Comparison of ENCODE assay signal across 26 cellular contexts in genomic region chr11:2564588-2565440, GRCh38.
DNase-seq lines count a peak whose midpoint lies in the region; ATAC-seq and TF ChIP-seq lines count a peak whose summit lies in the region.
"Had no signal": no experiment of that assay in that cellular context is flagged by ENCODE, and none has a peak within 500 bp of the region (broad histone marks: within the 10 kb centered on the region; RNA-seq: fewer than 3 reads in every experiment).

No MANE protein-coding gene starts in this region.

- H3K27ac ChIP-seq in hepatocyte, result peak overlapping the region; percentile 63
- no peak overlapping the region for H3K27ac ChIP-seq in psoas muscle
- H3K27ac ChIP-seq in brain microvascular endothelial cell, result no peak overlapping the region
- H3K27ac ChIP-seq: epithelial cell of prostate, VCaP had no signal

- 90% methylated on average over 16 of the region's 16 CpGs for WGBS in hepatocyte (ENCODE audit: low lambda C conversion rate, missing lambda C conversion rate)
- WGBS in psoas muscle, 3 donors, result 73 to 81% (median 75%) methylated on average over 16 of the region's 16 CpGs

- no peaks in the 10 kb centered on the region for H3K79me2 ChIP-seq in hepatocyte

- in situ Hi-C loops in brain microvascular endothelial cell (cut with HindIII; ENCODE audit: low pct_ligation_motif_present, low sequenced_read_pairs), result no loop called here

- H3K27ac Mint-ChIP-seq in CD14-positive monocyte (peak overlapping the region in 4 of 7 donors; percentile 19 to 43 (median 24)), T-helper 17 cell (peak overlapping the region; percentile 43)
- H3K27ac Mint-ChIP-seq: activated naive CD8-positive, alpha-beta T cell treated with anti-CD3 and anti-CD28 coated beads, Interleukin-2, amount 50 U/mL, for 24 hours; H9 had no signal

- H3K4me3 ChIP-seq in hepatocyte, result no peak overlapping the region
- no peak overlapping the region for H3K4me3 ChIP-seq in psoas muscle
- H3K4me3 ChIP-seq in brain microvascular endothelial cell (ENCODE audit: low read depth, low read length), result no peak overlapping the region
- H3K4me3 ChIP-seq: body of pancreas, MG63 had no signal

- H3K9me3 ChIP-seq in T-helper 17 cell (ENCODE audit: control insufficient read depth, low read length, poor library complexity, severe bottlenecking) (no peaks in the 10 kb centered on the region), hepatocyte (ENCODE audit: low read depth) (no peaks in the 10 kb centered on the region), psoas muscle (no peaks in the 10 kb centered on the region)
- H3K9me3 ChIP-seq: body of pancreas, MG63, SK-N-SH had no signal

- peak; percentile 37 for DNase-seq in CD14-positive monocyte (ENCODE audit: low spot score)
- peak in 1 of 3 donors; percentile 3 for DNase-seq in T-helper 17 cell
- DNase-seq in hepatocyte (ENCODE audit: low spot score), result no peak
- peak; percentile 8 to 43 for DNase-seq in psoas muscle
- no peak for DNase-seq in brain microvascular endothelial cell
- no peak for DNase-seq in stimulated activated CD8-positive, alpha-beta memory T cell treated with anti-CD3 and anti-CD28 coated beads, Interleukin-4, amount 100 ng/mL, for 48 hours
- no peak for DNase-seq in cerebellum (ENCODE audit: low spot score)
- DNase-seq: ACHN; activated CD4-positive, alpha-beta T cell treated with anti-CD3 and anti-CD28 coated beads for 4 hours; activated gamma-delta T cell; activated naive CD8-positive, alpha-beta T cell treated with anti-CD3 and anti-CD28 coated beads, Interleukin-2, amount 50 U/mL, for 24 hours; activated T-cell treated with anti-CD3 and anti-CD28 coated beads, Interleukin-2, amount 50 U/mL, for 1 hour; DMS79; effector CD4-positive, alpha-beta T cell; GDM1; H9; MG63; NCI-H1417 treated with DMSO at 0.1 percent for 48 hours; NCI-H774; SK-N-SH; small intestine; stimulated activated CD4-positive, alpha-beta T cell treated with anti-CD3 and anti-CD28 coated beads, Interleukin-1b, Interleukin-23, amount 100 ng/mL, for 48 hours had no signal

- H3K9me2 ChIP-seq in hepatocyte (replicated peaks; ENCODE audit: insufficient read depth), result no peaks in the 10 kb centered on the region
- H3K9me2 ChIP-seq: SK-N-SH had no signal

- peaks cover 0 to 4% (median 0%) of the 10 kb centered on the region in 7 donors for H3K9me3 Mint-ChIP-seq in CD14-positive monocyte
- H3K9me3 Mint-ChIP-seq: activated naive CD8-positive, alpha-beta T cell treated with anti-CD3 and anti-CD28 coated beads, Interleukin-2, amount 50 U/mL, for 24 hours had no signal

- H3K27me3 Mint-ChIP-seq in CD14-positive monocyte (ENCODE audit: low read depth in 3 of 3), result peaks cover 0 to 2% (median 1%) of the 10 kb centered on the region in 3 donors
- no peaks in the 10 kb centered on the region for H3K27me3 Mint-ChIP-seq in T-helper 17 cell
- H3K27me3 Mint-ChIP-seq: activated naive CD8-positive, alpha-beta T cell treated with anti-CD3 and anti-CD28 coated beads, Interleukin-2, amount 50 U/mL, for 24 hours had no signal

- H3K36me3 Mint-ChIP-seq in CD14-positive monocyte, result peaks cover 19 to 22% of the 10 kb centered on the region in 2 donors
- no peaks in the 10 kb centered on the region for H3K36me3 Mint-ChIP-seq in T-helper 17 cell (ENCODE audit: low read depth)

- TF ChIP-seq CTCF in CD14-positive monocyte (IDR thresholded peaks at IDR 0.05) (no peak), hepatocyte (IDR thresholded peaks at IDR 0.05; ENCODE audit: poor library complexity) (no peak), psoas muscle (IDR thresholded peaks at IDR 0.05) (no peak), brain microvascular endothelial cell (IDR thresholded peaks at IDR 0.05; ENCODE audit: low read depth, low read length, missing control alignments) (no peak)

- H3K4me3 Mint-ChIP-seq in CD14-positive monocyte, result no peak overlapping the region
- no peak overlapping the region for H3K4me3 Mint-ChIP-seq in T-helper 17 cell
- H3K4me3 Mint-ChIP-seq: activated naive CD8-positive, alpha-beta T cell treated with anti-CD3 and anti-CD28 coated beads, Interleukin-2, amount 50 U/mL, for 24 hours; H9 had no signal

- H3K27me3 ChIP-seq in hepatocyte (no peaks in the 10 kb centered on the region), psoas muscle (ENCODE audit: insufficient read depth in 3 of 3, low read length in 2 of 3) (no peaks in the 10 kb centered on the region), brain microvascular endothelial cell (replicated peaks) (no peaks in the 10 kb centered on the region)
- H3K27me3 ChIP-seq: body of pancreas, MG63 had no signal

- H3K4me2 ChIP-seq in hepatocyte, result no peak overlapping the region
- H3K4me2 ChIP-seq: SK-N-SH had no signal

- H3K36me3 ChIP-seq in hepatocyte (replicated peaks; ENCODE audit: insufficient read depth, low read depth), result no peaks in the 10 kb centered on the region
- H3K36me3 ChIP-seq in psoas muscle (ENCODE audit: insufficient read depth in 1 of 2, low read depth in 1 of 2), result no peaks in the 10 kb centered on the region
- H3K36me3 ChIP-seq in brain microvascular endothelial cell (replicated peaks), result no peaks in the 10 kb centered on the region
- H3K36me3 ChIP-seq: MG63 had no signal

- peaks cover 21% of the 10 kb centered on the region for H3K4me1 ChIP-seq in hepatocyte (ENCODE audit: insufficient read depth)
- no peaks in the 10 kb centered on the region for H3K4me1 ChIP-seq in psoas muscle

- no peaks in the 10 kb centered on the region for H4K20me1 ChIP-seq in hepatocyte (ENCODE audit: insufficient read depth, poor library complexity, severe bottlenecking)

- no peak overlapping the region for H2AFZ ChIP-seq in hepatocyte

- ATAC-seq in T-helper 17 cell (no peak), psoas muscle (no peak), HG03039 (IDR thresholded peaks at IDR 0.05; ENCODE audit: unreplicated experiment) (no peak)
- ATAC-seq: activated naive CD8-positive, alpha-beta T cell treated with anti-CD3 and anti-CD28 coated beads, Interleukin-2, amount 50 U/mL, for 24 hours; body of pancreas had no signal

- H3K4me1 Mint-ChIP-seq in CD14-positive monocyte (peaks cover 19% of the 10 kb centered on the region), T-helper 17 cell (peaks cover 5% of the 10 kb centered on the region)
- H3K4me1 Mint-ChIP-seq: activated naive CD8-positive, alpha-beta T cell treated with anti-CD3 and anti-CD28 coated beads, Interleukin-2, amount 50 U/mL, for 24 hours had no signal

- intact Hi-C loops in CD14-positive monocyte (cut with micrococcal nuclease) (no loop called here), psoas muscle (cut with DNase I) (no loop called here)

Comparison
In these comparisons a context has a peak if more than half of its experiments do, and no peak if none do; other contexts are left out.
1. DNase-seq: peak in CD14-positive monocyte (single experiment) and psoas muscle (2 of 2); none in hepatocyte (single experiment), brain microvascular endothelial cell (single experiment), stimulated activated CD8-positive, alpha-beta memory T cell treated with anti-CD3 and anti-CD28 coated beads, Interleukin-4, amount 100 ng/mL, for 48 hours (single experiment) and cerebellum (single experiment).